16 cellular contexts compared by ENCODE assay signal in the genomic region with DNA sequence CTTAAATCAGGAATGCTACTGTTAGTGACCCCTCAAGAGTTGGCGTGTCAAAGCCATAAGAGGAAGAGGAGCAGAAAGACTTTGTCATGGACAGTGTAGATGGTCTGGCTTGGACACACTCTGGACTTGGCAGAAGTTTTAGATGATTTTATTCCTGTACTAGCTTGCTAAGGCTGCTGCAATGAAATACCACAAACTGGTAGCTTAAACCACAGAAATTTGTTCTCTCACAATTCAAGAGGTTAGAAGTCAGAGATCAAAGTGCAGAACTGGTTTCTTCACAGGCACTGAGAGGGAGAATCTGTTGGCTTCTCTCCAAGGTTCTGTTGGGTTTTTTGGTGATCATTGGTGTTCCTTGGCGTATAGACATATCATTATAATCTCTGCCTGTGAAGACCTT.
DNase-seq lines count a peak whose midpoint lies in the region; ATAC-seq and TF ChIP-seq lines count a peak whose summit lies in the region.
"Had no signal": no experiment of that assay in that cellular context is flagged by ENCODE, and none has a peak within 500 bp of the region (broad histone marks: within the 10 kb centered on the region; RNA-seq: fewer than 3 reads in every experiment).

No MANE protein-coding gene starts in this region.

- H3K27ac ChIP-seq in CD4-positive, CD25-positive, alpha-beta regulatory T cell (ENCODE audit: insufficient read depth, low read length, poor library complexity, severe bottlenecking): peak overlapping the region; percentile 25
- H3K27ac ChIP-seq in CD8-positive, alpha-beta T cell (ENCODE audit: low read depth, low read length): no peak overlapping the region
- peak overlapping the region; percentile 71 for H3K27ac ChIP-seq in left ventricle myocardium inferior (replicated peaks)
- H3K27ac ChIP-seq: lower lobe of right lung, SJCRH30 had no signal

- intact Hi-C loops in CD8-positive, alpha-beta T cell (cut with DNase I, micrococcal nuclease): loop anchor here in 1 of 2 experiments (5.0 kb wide), 1 partner anchor 231 kb away; no protein-coding TSS in a partner anchor
- intact Hi-C loops in left ventricle myocardium inferior (cut with micrococcal nuclease) (no loop called here), Calu3 (cut with micrococcal nuclease; ENCODE audit: unreplicated experiment) (no loop called here)

- BruUV-seq in Calu3 (replicated peaks; lab: Mats Ljungman, UMichigan): no TSS peak

- DNase-seq in CD4-positive, CD25-positive, alpha-beta regulatory T cell: peak in 2 of 3 donors; percentile 47 to 65
- peak in 2 of 7 experiments; percentile 31 to 34 for DNase-seq in CD8-positive, alpha-beta T cell
- DNase-seq in T-helper 17 cell (no peak), left ventricle myocardium inferior (no peak), OCI-M2 (lab: John Stamatoyannopoulos, UW; ENCODE audit: unreplicated experiment) (no peak), Calu3 (no peak)
- DNase-seq: caudate nucleus, endodermal cell, Karpas-422, lower lobe of right lung, natural killer cell, NCI-H1417 treated with DMSO at 0.1 percent for 48 hours, NCI-H226, SJCRH30 had no signal

- no peaks in the 10 kb centered on the region for H3K9me3 ChIP-seq in CD4-positive, CD25-positive, alpha-beta regulatory T cell (ENCODE audit: control insufficient read depth in 2 of 2, low read length in 2 of 2)
- no peaks in the 10 kb centered on the region for H3K9me3 ChIP-seq in CD8-positive, alpha-beta T cell (ENCODE audit: low read length)
- H3K9me3 ChIP-seq in T-helper 17 cell (ENCODE audit: control insufficient read depth, low read length, poor library complexity, severe bottlenecking) (no peaks in the 10 kb centered on the region), left ventricle myocardium inferior (replicated peaks) (no peaks in the 10 kb centered on the region)
- H3K9me3 ChIP-seq: lower lobe of right lung, SJCRH30 had no signal

- H3K9me3 Mint-ChIP-seq in CD4-positive, CD25-positive, alpha-beta regulatory T cell: peaks cover 0 to 4% (median 0%) of the 10 kb centered on the region in 7 donors
- H3K9me3 Mint-ChIP-seq in CD8-positive, alpha-beta T cell: no peaks in the 10 kb centered on the region
- H3K9me3 Mint-ChIP-seq in Calu3 (ENCODE audit: low read depth, unreplicated experiment): peaks cover 3% of the 10 kb centered on the region

- peaks cover 45 to 86% (median 70%) of the 10 kb centered on the region in 4 donors for H3K4me1 Mint-ChIP-seq in CD4-positive, CD25-positive, alpha-beta regulatory T cell
- peaks cover 85% of the 10 kb centered on the region for H3K4me1 Mint-ChIP-seq in CD8-positive, alpha-beta T cell (ENCODE audit: low read depth)
- H3K4me1 Mint-ChIP-seq in T-helper 17 cell: peaks cover 44% of the 10 kb centered on the region
- no peaks in the 10 kb centered on the region for H3K4me1 Mint-ChIP-seq in Calu3 (ENCODE audit: low read depth, unreplicated experiment)
- H3K4me1 Mint-ChIP-seq: endodermal cell had no signal

- peak overlapping the region; percentile 70 to 77 (median 75) for H3K27ac Mint-ChIP-seq in CD4-positive, CD25-positive, alpha-beta regulatory T cell
- peak overlapping the region; percentile 50 for H3K27ac Mint-ChIP-seq in CD8-positive, alpha-beta T cell
- H3K27ac Mint-ChIP-seq in T-helper 17 cell (peak overlapping the region; percentile 62), Calu3 (ENCODE audit: unreplicated experiment) (no peak overlapping the region)
- H3K27ac Mint-ChIP-seq: endodermal cell, natural killer cell, progenitor cell of endocrine pancreas had no signal

- no peaks in the 10 kb centered on the region for H3K36me3 Mint-ChIP-seq in CD4-positive, CD25-positive, alpha-beta regulatory T cell
- peaks cover 2% of the 10 kb centered on the region for H3K36me3 Mint-ChIP-seq in CD8-positive, alpha-beta T cell
- H3K36me3 Mint-ChIP-seq in T-helper 17 cell (ENCODE audit: low read depth) (peaks cover 3% of the 10 kb centered on the region), Calu3 (ENCODE audit: insufficient read depth, unreplicated experiment) (no peaks in the 10 kb centered on the region)
- H3K36me3 Mint-ChIP-seq: natural killer cell had no signal

- no peaks in the 10 kb centered on the region for H3K36me3 ChIP-seq in CD4-positive, CD25-positive, alpha-beta regulatory T cell (ENCODE audit: control insufficient read depth, insufficient read depth, low read length)
- no peaks in the 10 kb centered on the region for H3K36me3 ChIP-seq in CD8-positive, alpha-beta T cell (ENCODE audit: insufficient read depth, low read length)
- H3K36me3 ChIP-seq in left ventricle myocardium inferior: no peaks in the 10 kb centered on the region
- H3K36me3 ChIP-seq: lower lobe of right lung, SJCRH30 had no signal

- ATAC-seq in CD4-positive, CD25-positive, alpha-beta regulatory T cell (ENCODE audit: low read depth in 2 of 2): peak; percentile 51 to 52
- peak; percentile 71 for ATAC-seq in CD8-positive, alpha-beta T cell
- ATAC-seq in T-helper 17 cell (peak; percentile 79), GM21423 (IDR thresholded peaks at IDR 0.05; ENCODE audit: unreplicated experiment) (no peak)
- ATAC-seq: lower lobe of right lung, natural killer cell had no signal

- H3K4me1 ChIP-seq in CD4-positive, CD25-positive, alpha-beta regulatory T cell (ENCODE audit: control insufficient read depth, insufficient read depth, low read length, poor library complexity, severe bottlenecking): peaks cover 64% of the 10 kb centered on the region
- H3K4me1 ChIP-seq in CD8-positive, alpha-beta T cell (ENCODE audit: insufficient read depth, low read length): peaks cover 92% of the 10 kb centered on the region
- peaks cover 21% of the 10 kb centered on the region for H3K4me1 ChIP-seq in left ventricle myocardium inferior
- H3K4me1 ChIP-seq: lower lobe of right lung, SJCRH30 had no signal

- H3K27me3 Mint-ChIP-seq in CD4-positive, CD25-positive, alpha-beta regulatory T cell: no peaks in the 10 kb centered on the region
- H3K27me3 Mint-ChIP-seq in CD8-positive, alpha-beta T cell (ENCODE audit: low read depth): no peaks in the 10 kb centered on the region
- H3K27me3 Mint-ChIP-seq in T-helper 17 cell: no peaks in the 10 kb centered on the region
- H3K27me3 Mint-ChIP-seq in Calu3 (ENCODE audit: unreplicated experiment): no peaks in the 10 kb centered on the region

- CTCF ChIA-PET in CD8-positive, alpha-beta T cell (lab: Charles Lee): no interaction called here
- CTCF ChIA-PET in Calu3 (lab: Charles Lee): no interaction called here

- POLR2A ChIA-PET in CD8-positive, alpha-beta T cell (lab: Charles Lee): interaction anchor here (0.6 to 1.0 kb wide), 3 partner anchors 94 to 750 kb away, joined by 3 to 8 read pairs (median 5); no protein-coding TSS in a partner anchor

- H3K4me3 Mint-ChIP-seq in CD4-positive, CD25-positive, alpha-beta regulatory T cell: peak overlapping the region; percentile 14 to 73 (median 42)
- peak overlapping the region; percentile 29 for H3K4me3 Mint-ChIP-seq in CD8-positive, alpha-beta T cell
- peak overlapping the region; percentile 45 for H3K4me3 Mint-ChIP-seq in T-helper 17 cell
- no peak overlapping the region for H3K4me3 Mint-ChIP-seq in Calu3 (ENCODE audit: low read depth, unreplicated experiment)
- H3K4me3 Mint-ChIP-seq: endodermal cell, natural killer cell had no signal

- peak overlapping the region; percentile 8 for H3K4me3 ChIP-seq in CD4-positive, CD25-positive, alpha-beta regulatory T cell (ENCODE audit: low read depth, low read length)
- no peak overlapping the region for H3K4me3 ChIP-seq in CD8-positive, alpha-beta T cell (ENCODE audit: low read depth, low read length)
- no peak overlapping the region for H3K4me3 ChIP-seq in left ventricle myocardium inferior
- H3K4me3 ChIP-seq: lower lobe of right lung, SJCRH30 had no signal

- TF ChIP-seq CTCF in CD8-positive, alpha-beta T cell (IDR thresholded peaks at IDR 0.05): no peak
- no peak for TF ChIP-seq CTCF in left ventricle myocardium inferior (IDR thresholded peaks at IDR 0.05; ENCODE audit: borderline replicate concordance)
- no peak for TF ChIP-seq CTCF in Calu3 (IDR thresholded peaks at IDR 0.05; ENCODE audit: unreplicated experiment)

- H3K27me3 ChIP-seq in CD4-positive, CD25-positive, alpha-beta regulatory T cell (ENCODE audit: control insufficient read depth, insufficient read depth, low read length): no peaks in the 10 kb centered on the region
- H3K27me3 ChIP-seq in CD8-positive, alpha-beta T cell (ENCODE audit: insufficient read depth, low read length): no peaks in the 10 kb centered on the region
- no peaks in the 10 kb centered on the region for H3K27me3 ChIP-seq in left ventricle myocardium inferior (ENCODE audit: low read depth)
- H3K27me3 ChIP-seq: SJCRH30 had no signal

Comparison
In these comparisons a context has a peak if more than half of its experiments do, and no peak if none do; other contexts are left out.
1. DNase-seq: peak in CD4-positive, CD25-positive, alpha-beta regulatory T cell (2 of 3); none in T-helper 17 cell (0 of 3), left ventricle myocardium inferior (single experiment), OCI-M2 (single experiment) and Calu3 (single experiment).